ENCODE assay signal across 9 cellular contexts in the genomic region with DNA sequence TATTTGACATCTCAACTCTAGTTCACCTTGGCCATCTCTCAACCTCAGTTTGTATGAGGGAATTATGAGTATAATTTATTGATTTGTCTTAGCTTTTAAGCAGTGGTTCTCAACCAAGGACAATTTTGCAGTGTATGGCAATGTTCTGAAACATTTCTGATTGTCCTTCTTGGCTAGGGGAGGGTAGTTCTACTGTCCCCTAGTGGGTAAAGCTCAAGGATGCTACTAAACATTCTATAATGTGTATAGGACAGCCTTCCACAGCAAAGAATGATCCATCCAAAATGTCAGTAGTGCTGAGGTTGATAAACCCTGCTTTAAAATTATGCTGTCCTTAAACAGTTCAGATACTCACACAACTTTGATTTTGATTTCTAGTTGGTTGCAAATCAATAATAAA.
A peak's percentile ranks its signal among the peaks of the same experiment; 100 is the strongest.
DNase-seq lines count a peak whose midpoint lies in the region; ATAC-seq and TF ChIP-seq lines count a peak whose summit lies in the region.
"Had no signal": no experiment of that assay in that cellular context is flagged by ENCODE, and none has a peak within 500 bp of the region (broad histone marks: within the 10 kb centered on the region; RNA-seq: fewer than 3 reads in every experiment).

No MANE protein-coding gene starts in this region.

- H2BK15ac ChIP-seq in H9 (ENCODE audit: low read depth, low read length) (no peak overlapping the region), neuronal stem cell (ENCODE audit: low read length) (no peak overlapping the region)

- no peak overlapping the region for H3K27ac Mint-ChIP-seq in H9
- H3K27ac Mint-ChIP-seq: activated naive CD4-positive, alpha-beta T cell treated with anti-CD3 and anti-CD28 coated beads, Interleukin-2, amount 50 U/mL, for 72 hours had no signal

- H2AK5ac ChIP-seq in H9 (ENCODE audit: insufficient read length, low read length) = no peak overlapping the region
- H2AK5ac ChIP-seq in neuronal stem cell (ENCODE audit: low read depth, low read length) = no peak overlapping the region

- no peaks in the 10 kb centered on the region for H4K20me1 ChIP-seq in H9 (ENCODE audit: control insufficient read depth, insufficient read depth, insufficient read length)

- H3K9me3 ChIP-seq in H9 (ENCODE audit: control insufficient read depth, low read depth, low read length) (peaks cover 12% of the 10 kb centered on the region), RWPE2 (ENCODE audit: severe bottlenecking) (no peaks in the 10 kb centered on the region), neuronal stem cell (replicated peaks in 1 of 2; ENCODE audit: control insufficient read depth in 2 of 2, insufficient read depth in 1 of 2, low read depth in 1 of 2, low read length in 2 of 2) (peaks cover 2 to 11% of the 10 kb centered on the region in 2 donors)

- no peak overlapping the region for H3K56ac ChIP-seq in H9 (ENCODE audit: insufficient read length, low read depth, low read length)

- H2BK120ac ChIP-seq in H9 (ENCODE audit: low read depth, low read length, poor library complexity, severe bottlenecking) = no peak overlapping the region
- H2BK120ac ChIP-seq in neuronal stem cell (ENCODE audit: low read depth, low read length) = no peak overlapping the region

- H3K14ac ChIP-seq in H9 (ENCODE audit: insufficient read depth, low read length) (no peak overlapping the region), neuronal stem cell (ENCODE audit: low read length) (no peak overlapping the region)

- ATAC-seq in RWPE2 (ENCODE audit: low read depth) (no peak), HG03095 (IDR thresholded peaks at IDR 0.05; ENCODE audit: unreplicated experiment) (no peak), GM21619 (IDR thresholded peaks at IDR 0.05; ENCODE audit: unreplicated experiment) (no peak), HG02840 (IDR thresholded peaks at IDR 0.05; ENCODE audit: low FRiP score, unreplicated experiment) (no peak)
- ATAC-seq: activated naive CD4-positive, alpha-beta T cell treated with anti-CD3 and anti-CD28 coated beads, Interleukin-2, amount 50 U/mL, for 72 hours had no signal

- H3K18ac ChIP-seq in H9 (ENCODE audit: insufficient read length, low read depth, low read length) (no peak overlapping the region), neuronal stem cell (ENCODE audit: low read length) (no peak overlapping the region)

- no peak overlapping the region for H3K23ac ChIP-seq in H9 (ENCODE audit: insufficient read length, low read depth, low read length)
- no peak overlapping the region for H3K23ac ChIP-seq in neuronal stem cell (ENCODE audit: low read depth, low read length, poor library complexity)

- H3T11ph ChIP-seq in H9 (ENCODE audit: low read length) = no peak overlapping the region

- no peak overlapping the region for H4K8ac ChIP-seq in H9 (replicated peaks; ENCODE audit: insufficient read length, low read depth, low read length)
- no peak overlapping the region for H4K8ac ChIP-seq in neuronal stem cell (ENCODE audit: low read depth, low read length)

- TF ChIP-seq CTCF in AG09309 (IDR thresholded peaks at IDR 0.05; ENCODE audit: control insufficient read depth, insufficient read depth, low read depth, low read length, missing control alignments) = peak; percentile 44
- TF ChIP-seq CTCF in H9 (conservative IDR thresholded peaks at IDR 0.05) = peak; percentile 63
- peak; percentile 37 for TF ChIP-seq CTCF in RWPE2 (IDR thresholded peaks at IDR 0.05; ENCODE audit: poor library complexity, severe bottlenecking)
- peak; percentile 52 for TF ChIP-seq CTCF in fibroblast of villous mesenchyme (IDR thresholded peaks at IDR 0.05; ENCODE audit: insufficient read depth, low read depth, low read length)

- no peak overlapping the region for H4K5ac ChIP-seq in H9 (ENCODE audit: insufficient read length, low read depth, low read length)

- no peak for DNase-seq in AG09309 (ENCODE audit: low read depth)
- no peak for DNase-seq in H9
- no peak for DNase-seq in RWPE2 (ENCODE audit: low spot score)
- DNase-seq in fibroblast of villous mesenchyme (ENCODE audit: low read depth) = no peak
- DNase-seq in neuronal stem cell (ENCODE audit: low spot score) = no peak

- H2BK20ac ChIP-seq in H9 (ENCODE audit: low read depth, low read length, poor library complexity, severe bottlenecking) = no peak overlapping the region

- no peaks in the 10 kb centered on the region for H3K79me2 ChIP-seq in H9 (ENCODE audit: insufficient read depth, low read length)

- H4K91ac ChIP-seq in H9 (ENCODE audit: insufficient read length, low read depth, low read length) = no peak overlapping the region
- H4K91ac ChIP-seq in neuronal stem cell (ENCODE audit: low read depth, low read length, poor library complexity) = no peak overlapping the region

- H3K27me3 Mint-ChIP-seq in H9 (ENCODE audit: low read depth) = no peaks in the 10 kb centered on the region

- H3K4ac ChIP-seq in H9 (ENCODE audit: low read depth, low read length) (no peak overlapping the region), neuronal stem cell (ENCODE audit: low read length) (no peak overlapping the region)

- no peaks in the 10 kb centered on the region for H3K79me1 ChIP-seq in H9 (ENCODE audit: insufficient read depth, low read depth, low read length, poor library complexity, severe bottlenecking)
- H3K79me1 ChIP-seq in neuronal stem cell (ENCODE audit: low read depth, low read length) = no peaks in the 10 kb centered on the region

- H3K9me3 Mint-ChIP-seq in H9 = peaks cover 11 to 15% of the 10 kb centered on the region in 2 experiments; a peak in 4 of 5 replicates

- H3K4me2 ChIP-seq in H9 (ENCODE audit: insufficient read depth, insufficient read length, low read length) (no peak overlapping the region), neuronal stem cell (ENCODE audit: insufficient read depth, low read length, poor library complexity, severe bottlenecking) (no peak overlapping the region)

- no peaks in the 10 kb centered on the region for H3K4me1 Mint-ChIP-seq in H9

- H3K23me2 ChIP-seq in H9 (ENCODE audit: insufficient read length, low read depth, low read length, poor library complexity, severe bottlenecking) = no peaks in the 10 kb centered on the region

- H3K36me3 ChIP-seq in RWPE2 (ENCODE audit: low read depth) (peaks cover 19% of the 10 kb centered on the region), neuronal stem cell (replicated peaks in 1 of 2; ENCODE audit: control insufficient read depth in 2 of 2, insufficient read depth in 2 of 2, low read length in 2 of 2) (peaks cover 2 to 67% of the 10 kb centered on the region in 2 donors)

- H2BK12ac ChIP-seq in H9 (ENCODE audit: insufficient read length, low read depth, low read length) = no peak overlapping the region
- H2BK12ac ChIP-seq in neuronal stem cell (ENCODE audit: low read length) = no peak overlapping the region

- H3K9ac ChIP-seq in H9 (ENCODE audit: extremely low read depth, insufficient read length, low read length) (no peak overlapping the region), neuronal stem cell (ENCODE audit: low read depth, low read length, poor library complexity) (no peak overlapping the region)

- H2AFZ ChIP-seq in H9 (ENCODE audit: low read length) (no peak overlapping the region), neuronal stem cell (ENCODE audit: low read length) (no peak overlapping the region)

- H2BK5ac ChIP-seq in H9 (ENCODE audit: insufficient read length, low read length) (no peak overlapping the region), neuronal stem cell (ENCODE audit: low read length) (no peak overlapping the region)

- no peak overlapping the region for H3K27ac ChIP-seq in H9 (ENCODE audit: insufficient read length, low read depth, low read length)
- no peak overlapping the region for H3K27ac ChIP-seq in RWPE2 (ENCODE audit: poor library complexity, severe bottlenecking)
- no peak overlapping the region for H3K27ac ChIP-seq in neuronal stem cell (replicated peaks; ENCODE audit: low read length)

- H3K4me3 ChIP-seq in AG09309 (ENCODE audit: control insufficient read depth, low read depth, low read length) = no peak overlapping the region
- no peak overlapping the region for H3K4me3 ChIP-seq in RWPE2 (ENCODE audit: severe bottlenecking)
- H3K4me3 ChIP-seq in fibroblast of villous mesenchyme (ENCODE audit: low read depth, low read length) = no peak overlapping the region
- H3K4me3 ChIP-seq in neuronal stem cell (ENCODE audit: low read length in 2 of 2) = no peak overlapping the region

- H3K4me3 Mint-ChIP-seq in H9 = no peak overlapping the region

- H3K4me1 ChIP-seq in H9 (ENCODE audit: insufficient read depth, low read length) (no peaks in the 10 kb centered on the region), RWPE2 (ENCODE audit: insufficient read depth, poor library complexity, severe bottlenecking) (no peaks in the 10 kb centered on the region), neuronal stem cell (ENCODE audit: control insufficient read depth in 2 of 2, insufficient read depth in 1 of 2, low read depth in 1 of 2, low read length in 2 of 2) (no peaks in the 10 kb centered on the region)

- H3K27me3 ChIP-seq in H9 (ENCODE audit: insufficient read depth, low read length) (no peaks in the 10 kb centered on the region), RWPE2 (ENCODE audit: insufficient read depth, poor library complexity, severe bottlenecking) (no peaks in the 10 kb centered on the region), neuronal stem cell (ENCODE audit: control insufficient read depth in 3 of 3, insufficient read depth in 3 of 3, low read depth in 1 of 3, low read length in 3 of 3) (no peaks in the 10 kb centered on the region)

- peaks cover 45 to 58% (median 48%) of the 10 kb centered on the region in 3 experiments for H3K36me3 Mint-ChIP-seq in H9 (ENCODE audit: insufficient read depth in 1 of 3, low read depth in 3 of 3)
